In genomic region chr11:114076974-114077373, GRCh38 we compare ENCODE assay signal across 10 cellular contexts.
DNase-seq lines count a peak whose midpoint lies in the region; ATAC-seq and TF ChIP-seq lines count a peak whose summit lies in the region.
"Had no signal": no experiment of that assay in that cellular context is flagged by ENCODE, and none has a peak within 500 bp of the region (broad histone marks: within the 10 kb centered on the region; RNA-seq: fewer than 3 reads in every experiment).

No MANE protein-coding gene starts in this region.

- H3K4me1 ChIP-seq in tibial artery: peaks cover 0 to 100% (median 96%) of the 10 kb centered on the region in 4 donors

- peaks cover 74 to 88% (median 85%) of the 10 kb centered on the region in 3 donors for H3K36me3 ChIP-seq in tibial artery

- H3K4me1 Mint-ChIP-seq in activated naive CD4-positive, alpha-beta T cell treated with anti-CD3 and anti-CD28 coated beads, Interleukin-2, amount 50 U/mL, for 24 hours: peaks cover 66% of the 10 kb centered on the region
- H3K4me1 Mint-ChIP-seq in effector memory CD8-positive, alpha-beta T cell (ENCODE audit: low read depth in 2 of 2): peaks cover 83 to 86% of the 10 kb centered on the region in 2 donors

- H3K36me3 Mint-ChIP-seq in activated naive CD4-positive, alpha-beta T cell treated with anti-CD3 and anti-CD28 coated beads, Interleukin-2, amount 50 U/mL, for 24 hours: no peaks in the 10 kb centered on the region
- peaks cover 82% of the 10 kb centered on the region for H3K36me3 Mint-ChIP-seq in effector memory CD8-positive, alpha-beta T cell (ENCODE audit: insufficient read depth)

- H3K9me3 Mint-ChIP-seq in activated naive CD4-positive, alpha-beta T cell treated with anti-CD3 and anti-CD28 coated beads, Interleukin-2, amount 50 U/mL, for 24 hours: no peaks in the 10 kb centered on the region
- no peaks in the 10 kb centered on the region for H3K9me3 Mint-ChIP-seq in effector memory CD8-positive, alpha-beta T cell

- H3K4me3 Mint-ChIP-seq in activated naive CD4-positive, alpha-beta T cell treated with anti-CD3 and anti-CD28 coated beads, Interleukin-2, amount 50 U/mL, for 24 hours: peak overlapping the region; percentile 70
- peak overlapping the region; percentile 82 to 87 for H3K4me3 Mint-ChIP-seq in effector memory CD8-positive, alpha-beta T cell

- intact Hi-C loops in tibial artery (cut with DNase I; ENCODE audit: low total_unique reads): no loop called here

- H3K27me3 ChIP-seq in tibial artery: no peaks in the 10 kb centered on the region

- peak overlapping the region; percentile 73 to 78 for H3K27ac ChIP-seq in tibial artery

- TF ChIP-seq CTCF in tibial artery (IDR thresholded peaks at IDR 0.05): no peak

- H3K27ac Mint-ChIP-seq in activated naive CD4-positive, alpha-beta T cell treated with anti-CD3 and anti-CD28 coated beads, Interleukin-2, amount 50 U/mL, for 24 hours: no peak overlapping the region
- H3K27ac Mint-ChIP-seq in effector memory CD8-positive, alpha-beta T cell: peak overlapping the region; percentile 91 to 96

- no peaks in the 10 kb centered on the region for H3K27me3 Mint-ChIP-seq in activated naive CD4-positive, alpha-beta T cell treated with anti-CD3 and anti-CD28 coated beads, Interleukin-2, amount 50 U/mL, for 24 hours
- H3K27me3 Mint-ChIP-seq in effector memory CD8-positive, alpha-beta T cell: peaks cover 0 to 4% of the 10 kb centered on the region in 2 donors

- no peaks in the 10 kb centered on the region for H3K9me3 ChIP-seq in tibial artery

- DNase-seq in activated naive CD4-positive, alpha-beta T cell (lab: John Stamatoyannopoulos, UW): no peak
- peak; percentile 44 for DNase-seq in NCI-H345 treated with DMSO at 0.1 percent for 48 hours (lab: John Stamatoyannopoulos, UW; ENCODE audit: unreplicated experiment)
- no peak for DNase-seq in effector memory CD8-positive, alpha-beta T cell
- DNase-seq in tibial artery: no peak
- DNase-seq in DMS114 treated with DMSO at 0.1 percent for 48 hours (lab: John Stamatoyannopoulos, UW; ENCODE audit: unreplicated experiment): no peak
- no peak for DNase-seq in effector CD8-positive, alpha-beta T cell (lab: John Stamatoyannopoulos, UW)
- DNase-seq in NCI-H524 (lab: John Stamatoyannopoulos, UW): no peak
- DNase-seq: KBM-7, kidney had no signal

- no peak for ATAC-seq in effector memory CD8-positive, alpha-beta T cell (replicated peaks)

- H3K4me3 ChIP-seq in tibial artery: peak overlapping the region; percentile 40 to 51
